Comparison of ENCODE assay signal across 8 cellular contexts in the genomic region with DNA sequence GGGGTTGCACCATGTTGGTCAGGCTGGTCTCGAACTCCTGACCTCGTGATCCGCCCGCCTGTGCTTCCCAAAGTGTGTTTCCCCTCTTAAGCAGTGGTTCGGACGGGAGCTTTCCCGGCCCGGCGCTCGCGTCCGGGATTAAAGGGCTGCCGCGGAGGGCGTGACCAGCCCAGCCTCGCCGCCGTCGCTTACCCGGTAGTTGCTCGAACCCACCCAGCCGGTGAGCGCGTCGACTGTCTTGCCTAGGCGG. TPM values are rescaled to one million over a fixed set of nuclear protein-coding genes. Genes with fewer than 3 reads are reported as not detected.
DNase-seq lines count a peak whose midpoint lies in the region; ATAC-seq and TF ChIP-seq lines count a peak whose summit lies in the region.

No MANE protein-coding gene starts in this region.

- no peaks in the 10 kb centered on the region for H3K9me1 ChIP-seq in IMR-90 (ENCODE audit: insufficient read depth, low read length)

- H4K91ac ChIP-seq in IMR-90 (ENCODE audit: insufficient read depth, low read depth, low read length): 0 out of 2 replicates have a peak overlapping the region, but pooled peaks have one; percentile 23

- POLR2A ChIA-PET in IMR-90 (lab: Charles Lee; ENCODE audit: unreplicated experiment): no interaction called here

- dilution Hi-C loops in IMR-90 (cut with HindIII; ENCODE audit: low sequenced_read_pairs, unreplicated experiment): no loop called here

- H3K36me3 ChIP-seq in IMR-90 (ENCODE audit: control insufficient read depth, insufficient read depth, low read length) (no peaks in the 10 kb centered on the region), cardiac muscle cell (no peaks in the 10 kb centered on the region), rectal smooth muscle tissue (ENCODE audit: control insufficient read depth, insufficient read depth, low read length) (no peaks in the 10 kb centered on the region)

- H2BK5ac ChIP-seq in IMR-90 (ENCODE audit: low read depth, low read length, poor library complexity, severe bottlenecking): peak overlapping the region; percentile 53

- peak overlapping the region; percentile 26 for H3K9ac ChIP-seq in IMR-90 (ENCODE audit: low read depth, low read length)
- H3K9ac ChIP-seq in rectal smooth muscle tissue (ENCODE audit: low read length): peak overlapping the region; percentile 72

- H3K9me3 ChIP-seq in IMR-90 (ENCODE audit: control insufficient read depth, insufficient read depth, low read length): no peaks in the 10 kb centered on the region
- H3K9me3 ChIP-seq in cardiac muscle cell (ENCODE audit: low read depth): no peaks in the 10 kb centered on the region

- peak overlapping the region in 1 of 2 experiments; percentile 48; a peak in 2 of 4 replicates for H4K8ac ChIP-seq in IMR-90 (ENCODE audit: low read depth in 2 of 2, low read length in 2 of 2)

- ATAC-seq in GM21619 (IDR thresholded peaks at IDR 0.05; ENCODE audit: unreplicated experiment) (peak; percentile 65), IMR-90 (ENCODE audit: low read depth) (peak; percentile 67)

- no peak overlapping the region for H2AK5ac ChIP-seq in IMR-90 (ENCODE audit: low read depth, low read length)

- peak overlapping the region; percentile 7; the same call in 1 of the 2 replicates for H3K27ac ChIP-seq in IMR-90 (ENCODE audit: insufficient read depth, low read length)
- H3K27ac ChIP-seq in cardiac muscle cell: peak overlapping the region; percentile 99
- peak overlapping the region; percentile 95 for H3K27ac ChIP-seq in rectal smooth muscle tissue (ENCODE audit: low read depth, low read length)

- TF ChIP-seq RAD21 in IMR-90 (IDR thresholded peaks at IDR 0.05; ENCODE audit: low read length): no peak

- no peak for TF ChIP-seq POLR2A in IMR-90 (IDR thresholded peaks at IDR 0.05; ENCODE audit: low read depth, low read length)

- intact Hi-C loops in IMR-90 (cut with micrococcal nuclease): loop anchor here (2.0 to 10.0 kb wide), 5 partner anchors 59 to 605 kb away; a partner anchor contains a TSS

- DNase-seq in ELR (ENCODE audit: low read depth) (peak; percentile 69), IMR-90 (peak; percentile 48), cardiac muscle cell (ENCODE audit: low read depth in 1 of 2, low spot score in 1 of 2) (peak; percentile 73 to 77), midbrain (lab: John Stamatoyannopoulos, UW) (no peak), H4 (ENCODE audit: low spot score) (no peak)
- DNase-seq in activated naive CD4-positive, alpha-beta T cell treated with Interleukin-2 at 50 U/mL for 16 hours: peak; percentile 59

- H3K18ac ChIP-seq in IMR-90 (ENCODE audit: low read depth, low read length): no peak overlapping the region

- no peak for TF ChIP-seq CTCF in IMR-90 (conservative IDR thresholded peaks at IDR 0.05; ENCODE audit: low read depth, low read length)
- no peak for TF ChIP-seq CTCF in cardiac muscle cell (IDR thresholded peaks at IDR 0.05; ENCODE audit: low read depth, low read length)

- peaks cover 9 to 32% of the 10 kb centered on the region in 2 experiments; a peak in 3 of 4 replicates for H3K79me1 ChIP-seq in IMR-90 (ENCODE audit: low read depth in 1 of 2, low read length in 2 of 2)

- no peak overlapping the region for H4K5ac ChIP-seq in IMR-90 (ENCODE audit: low read depth, low read length)

- H2BK120ac ChIP-seq in IMR-90 (ENCODE audit: low read depth, low read length): 0 out of 2 replicates have a peak overlapping the region, but pooled peaks have one; percentile 11

- no peak overlapping the region for H2BK20ac ChIP-seq in IMR-90 (ENCODE audit: low read depth, low read length)

- peak overlapping the region; percentile 66 for H2AK9ac ChIP-seq in IMR-90 (replicated peaks; ENCODE audit: low read depth, low read length, poor library complexity)

- H3K56ac ChIP-seq in IMR-90 (ENCODE audit: extremely low read depth, insufficient read depth, low read length): no peak overlapping the region

- no peak overlapping the region for H3K23ac ChIP-seq in IMR-90 (ENCODE audit: low read depth, low read length)

- BruUV-seq in IMR-90 (replicated peaks; lab: Mats Ljungman, UMichigan): no TSS peak

- in situ Hi-C loops in IMR-90 (cut with MboI; ENCODE audit: low sequenced_read_pairs): loop anchor here (5.0 to 10.0 kb wide), 2 partner anchors 80 to 323 kb away; no protein-coding TSS in a partner anchor

- 0% methylated on average over 25 of the region's 26 CpGs; no CpG with 5 or more reads in 1 of the 2 experiments for WGBS in IMR-90 (ENCODE audit: extremely low coverage in 2 of 2, insufficient read length in 1 of 2), 2 experiments

- peak overlapping the region; percentile 96 for H2AFZ ChIP-seq in IMR-90 (replicated peaks; ENCODE audit: low read length, poor library complexity)

- H3K4ac ChIP-seq in IMR-90 (ENCODE audit: low read depth, low read length): no peak overlapping the region

- H3K4me1 ChIP-seq in IMR-90 (ENCODE audit: control insufficient read depth, insufficient read depth, low read length) (peaks cover 4% of the 10 kb centered on the region), cardiac muscle cell (ENCODE audit: low read depth) (peaks cover 14% of the 10 kb centered on the region), rectal smooth muscle tissue (ENCODE audit: control insufficient read depth, insufficient read depth, low read length) (peaks cover 11% of the 10 kb centered on the region)

- H3K27me3 ChIP-seq in IMR-90 (ENCODE audit: control insufficient read depth, insufficient read depth, low read length) (no peaks in the 10 kb centered on the region), cardiac muscle cell (no peaks in the 10 kb centered on the region), rectal smooth muscle tissue (ENCODE audit: control insufficient read depth, insufficient read depth, low read length) (no peaks in the 10 kb centered on the region)

- H3K14ac ChIP-seq in IMR-90 (replicated peaks; ENCODE audit: low read depth, low read length): no peak overlapping the region

- CTCF ChIA-PET in IMR-90 (lab: Yijun Ruan, JAX): no interaction called here

- no peak overlapping the region for H2BK15ac ChIP-seq in IMR-90 (ENCODE audit: low read depth, low read length)

- peak overlapping the region; percentile 99 for H3K4me3 ChIP-seq in IMR-90 (ENCODE audit: insufficient read depth, low read depth, low read length)
- peak overlapping the region; percentile 89 for H3K4me3 ChIP-seq in cardiac muscle cell
- peak overlapping the region; percentile 91 for H3K4me3 ChIP-seq in rectal smooth muscle tissue (ENCODE audit: low read length)

- no peaks in the 10 kb centered on the region; the same call in 1 of the 2 replicates for H4K20me1 ChIP-seq in IMR-90 (ENCODE audit: insufficient read depth, low read length)

- peak overlapping the region; percentile 20 for H3K4me2 ChIP-seq in IMR-90 (ENCODE audit: low read depth, low read length)

TF ChIP-seq in IMR-90, 13 proteins besides CTCF, POLR2A, EP300 and RAD21:
- TF ChIP-seq, protein P1, sequence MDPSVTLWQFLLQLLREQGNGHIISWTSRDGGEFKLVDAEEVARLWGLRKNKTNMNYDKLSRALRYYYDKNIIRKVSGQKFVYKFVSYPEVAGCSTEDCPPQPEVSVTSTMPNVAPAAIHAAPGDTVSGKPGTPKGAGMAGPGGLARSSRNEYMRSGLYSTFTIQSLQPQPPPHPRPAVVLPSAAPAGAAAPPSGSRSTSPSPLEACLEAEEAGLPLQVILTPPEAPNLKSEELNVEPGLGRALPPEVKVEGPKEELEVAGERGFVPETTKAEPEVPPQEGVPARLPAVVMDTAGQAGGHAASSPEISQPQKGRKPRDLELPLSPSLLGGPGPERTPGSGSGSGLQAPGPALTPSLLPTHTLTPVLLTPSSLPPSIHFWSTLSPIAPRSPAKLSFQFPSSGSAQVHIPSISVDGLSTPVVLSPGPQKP (IDR thresholded peaks at IDR 0.05; ENCODE audit: borderline replicate concordance, low read depth, low read length): no peak
- TF ChIP-seq MXI1 (IDR thresholded peaks at IDR 0.05; ENCODE audit: borderline replicate concordance, low read depth, low read length) (no peak), SMC3 (IDR thresholded peaks at IDR 0.05; ENCODE audit: low read depth, low read length) (no peak), FOS (IDR thresholded peaks at IDR 0.05; ENCODE audit: low read depth, low read length) (no peak), CEBPB (IDR thresholded peaks at IDR 0.05; ENCODE audit: low read depth, low read length) (no peak), RFX5 (IDR thresholded peaks at IDR 0.05; ENCODE audit: low read depth, low read length) (no peak), RCOR1 (IDR thresholded peaks at IDR 0.05; ENCODE audit: insufficient replicate concordance, low read length) (no peak)
- TF ChIP-seq, protein P2, sequence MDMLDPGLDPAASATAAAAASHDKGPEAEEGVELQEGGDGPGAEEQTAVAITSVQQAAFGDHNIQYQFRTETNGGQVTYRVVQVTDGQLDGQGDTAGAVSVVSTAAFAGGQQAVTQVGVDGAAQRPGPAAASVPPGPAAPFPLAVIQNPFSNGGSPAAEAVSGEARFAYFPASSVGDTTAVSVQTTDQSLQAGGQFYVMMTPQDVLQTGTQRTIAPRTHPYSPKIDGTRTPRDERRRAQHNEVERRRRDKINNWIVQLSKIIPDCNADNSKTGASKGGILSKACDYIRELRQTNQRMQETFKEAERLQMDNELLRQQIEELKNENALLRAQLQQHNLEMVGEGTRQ (IDR thresholded peaks at IDR 0.05; ENCODE audit: low read depth, low read length): no peak
TF ChIP-seq in IMR-90: peak in this region for 0.

RNA-seq across cellular contexts. Expression of a gene that starts 0.5 kb away (rescaled TPM):
- total RNA-seq in IMR-90 (2012; rRNA removed) (42.5 and 49.1 TPM in 2 replicates), cardiac muscle cell (61.0 and 112 TPM in 2 replicates)
- polyA plus RNA-seq in IMR-90 (2012; rRNA removed) (8.0 and 11.9 TPM in 2 replicates), cardiac muscle cell (38.7 and 65.6 TPM in 2 replicates)
- 4.5 and 7.0 TPM in 2 replicates for polyA plus RNA-seq in IMR-90 (2012; cell fraction: cytosol; rRNA removed)
- 4.7 and 24.3 TPM in 2 replicates for polyA plus RNA-seq in IMR-90 (2012; cell fraction: nucleus; rRNA removed; ENCODE audit: low replicate concordance)
- 19.7 and 26.5 TPM in 2 replicates for total RNA-seq in H4 (2014; rRNA removed; shearing (Covaris generic))

Comparison
In these comparisons a context has a peak if more than half of its experiments do, and no peak if none do; other contexts are left out.
1. DNase-seq: peak in ELR (single experiment), IMR-90 (single experiment), activated naive CD4-positive, alpha-beta T cell treated with Interleukin-2 at 50 U/mL for 16 hours (single experiment) and cardiac muscle cell (2 of 2); none in midbrain (single experiment) and H4 (single experiment).
2. H3K27ac ChIP-seq: peak in every context shown above with its lines; median percentile 99 in cardiac muscle cell; 95 in rectal smooth muscle tissue; 7 in IMR-90.
3. Peak in every context shown above with its lines, with median percentiles within 50 percentile points of each other: H3K4me3 ChIP-seq.